ENCODE assay signal across 7 cellular contexts in genomic region chr3:167882057-167882667, GRCh38.
DNase-seq lines count a peak whose midpoint lies in the region; ATAC-seq and TF ChIP-seq lines count a peak whose summit lies in the region.

No MANE protein-coding gene starts in this region.

- H3K27ac Mint-ChIP-seq in effector memory CD8-positive, alpha-beta T cell, result peak overlapping the region in 1 of 2 donors; percentile 17
- peak overlapping the region in 1 of 6 donors; percentile 32 for H3K27ac Mint-ChIP-seq in naive B cell

- peaks cover 8 to 18% of the 10 kb centered on the region in 2 donors for H3K27me3 Mint-ChIP-seq in effector memory CD8-positive, alpha-beta T cell
- peaks cover 0 to 15% (median 0%) of the 10 kb centered on the region in 3 donors for H3K27me3 Mint-ChIP-seq in naive B cell

- CTCF ChIA-PET in GM10248 (lab: Yijun Ruan, JAX), result interaction anchor here (1.0 to 2.8 kb wide), 21 partner anchors 9 to 502 kb away, joined by 3 to 66 read pairs (median 5); partner anchors contain the start of gene ZBBX

- H3K4me3 ChIP-seq in KMS-11 (IDR thresholded peaks at IDR 0.05; ENCODE audit: insufficient read depth, low read depth, low read length), result no peak overlapping the region

- DNase-seq in GM10248 (ENCODE audit: extremely low spot score) (peak; percentile 31), OCI-M2 (lab: John Stamatoyannopoulos, UW; ENCODE audit: unreplicated experiment) (peak; percentile 23), naive B cell (peak; percentile 51)
- no peak for DNase-seq in effector memory CD8-positive, alpha-beta T cell
- no peak for DNase-seq in activated CD4-positive, CD25-positive, alpha-beta regulatory T cell (lab: John Stamatoyannopoulos, UW)

- H3K27me3 ChIP-seq in KMS-11 (ENCODE audit: insufficient read depth, low read depth), result no peaks in the 10 kb centered on the region

- peak overlapping the region; percentile 48 for H2AFZ ChIP-seq in KMS-11 (ENCODE audit: low read depth)

- H3K27ac ChIP-seq in KMS-11, result no peak overlapping the region

- no peaks in the 10 kb centered on the region for H3K79me2 ChIP-seq in KMS-11 (ENCODE audit: insufficient read depth, low read depth)

- TF ChIP-seq CTCF in GM10248 (IDR thresholded peaks at IDR 0.05; ENCODE audit: control extremely low read depth, extremely low read depth, low read depth, missing control alignments) (peak; percentile 28), KMS-11 (conservative IDR thresholded peaks at IDR 0.05; ENCODE audit: low read depth, low read length) (peak; percentile 79)

- H3K9me3 Mint-ChIP-seq in effector memory CD8-positive, alpha-beta T cell, result no peaks in the 10 kb centered on the region
- no peaks in the 10 kb centered on the region for H3K9me3 Mint-ChIP-seq in naive B cell

- peak; percentile 76 for ATAC-seq in GM21825 (IDR thresholded peaks at IDR 0.05; ENCODE audit: unreplicated experiment)
- peak; percentile 55 for ATAC-seq in effector memory CD8-positive, alpha-beta T cell (replicated peaks)
- ATAC-seq in naive B cell (ENCODE audit: low read depth in 2 of 2), result peak; percentile 62 to 79

- H3K9ac ChIP-seq in KMS-11, result no peak overlapping the region

- H3K4me2 ChIP-seq in KMS-11, result peak overlapping the region; percentile 38

- no peaks in the 10 kb centered on the region for H3K36me3 ChIP-seq in KMS-11 (ENCODE audit: insufficient read depth)

- POLR2A ChIA-PET in GM10248 (lab: Yijun Ruan, JAX), result no interaction called here

- no peaks in the 10 kb centered on the region for H3K4me1 Mint-ChIP-seq in effector memory CD8-positive, alpha-beta T cell (ENCODE audit: low read depth in 2 of 2)
- H3K4me1 Mint-ChIP-seq in naive B cell, result peaks cover 0 to 7% (median 4%) of the 10 kb centered on the region in 3 donors

- no peak overlapping the region for H3K4me3 Mint-ChIP-seq in effector memory CD8-positive, alpha-beta T cell
- peak overlapping the region in 4 of 8 donors; percentile 9 to 60 (median 28) for H3K4me3 Mint-ChIP-seq in naive B cell

- no peaks in the 10 kb centered on the region for H4K20me1 ChIP-seq in KMS-11 (ENCODE audit: insufficient read depth)

- H3K36me3 Mint-ChIP-seq in effector memory CD8-positive, alpha-beta T cell (ENCODE audit: insufficient read depth), result no peaks in the 10 kb centered on the region
- H3K36me3 Mint-ChIP-seq in naive B cell, result no peaks in the 10 kb centered on the region

- H3K4me1 ChIP-seq in KMS-11 (ENCODE audit: low read depth, poor library complexity, severe bottlenecking), result peaks cover 11% of the 10 kb centered on the region

Comparison
In these comparisons a context has a peak if more than half of its experiments do, and no peak if none do; other contexts are left out.
1. DNase-seq: peak in GM10248 (single experiment), OCI-M2 (single experiment) and naive B cell (single experiment); none in effector memory CD8-positive, alpha-beta T cell (0 of 3) and activated CD4-positive, CD25-positive, alpha-beta regulatory T cell (0 of 4).
2. Peak in every context shown above with its lines, with median percentiles within 50 percentile points of each other: ATAC-seq.